Comparison of ENCODE assay signal across 7 cellular contexts in genomic region chr4:102564399-102564921, GRCh38.
A peak's percentile ranks its signal among the peaks of the same experiment; 100 is the strongest.
DNase-seq lines count a peak whose midpoint lies in the region; ATAC-seq and TF ChIP-seq lines count a peak whose summit lies in the region.

No MANE protein-coding gene starts in this region.

- H3K27me3 Mint-ChIP-seq in WTC11 (ENCODE audit: low read depth), result no peaks in the 10 kb centered on the region

- CTCF ChIA-PET in WTC11 (lab: Charles Lee), result interaction anchor here (3.3 kb wide), 1 partner anchor 14 kb away, joined by 12 read pairs; no protein-coding TSS in a partner anchor

- H3K9me3 Mint-ChIP-seq in WTC11, result no peaks in the 10 kb centered on the region

- no peak overlapping the region for H3K4me3 Mint-ChIP-seq in WTC11

- TF ChIP-seq CTCF in WTC11 (IDR thresholded peaks at IDR 0.05), result no peak

- DNase-seq in NOMO-1 treated with dmso at 0.1 percent for 144 hours (lab: John Stamatoyannopoulos, UW; ENCODE audit: unreplicated experiment) (peak; percentile 39), iris pigment epithelial cell (ENCODE audit: low read depth) (peak; percentile 69), AML-193 (lab: John Stamatoyannopoulos, UW) (no peak), NCI-H510A treated with DMSO at 0.1 percent for 48 hours (lab: John Stamatoyannopoulos, UW) (no peak), WTC11 (ENCODE audit: low spot score) (no peak)

- H3K27ac Mint-ChIP-seq in WTC11, result no peak overlapping the region

- ATAC-seq in GM18867 (IDR thresholded peaks at IDR 0.05; ENCODE audit: unreplicated experiment) (peak; percentile 78), HG02623 (IDR thresholded peaks at IDR 0.05; ENCODE audit: unreplicated experiment) (peak; percentile 81), WTC11 (no peak)

- no peaks in the 10 kb centered on the region for H3K4me1 Mint-ChIP-seq in WTC11

- POLR2A ChIA-PET in WTC11 (lab: Charles Lee), result no interaction called here

- H3K36me3 Mint-ChIP-seq in WTC11, result no peaks in the 10 kb centered on the region

TF ChIP-seq in WTC11, 78 proteins besides CTCF, POLR2A, EP300 and RAD21:
- TF ChIP-seq TEAD1 (CRISPR knock-in tag; IDR thresholded peaks at IDR 0.05) (no peak), ESRRA (CRISPR knock-in tag; IDR thresholded peaks at IDR 0.05; ENCODE audit: borderline replicate concordance) (no peak)

Comparison
In these comparisons a context has a peak if more than half of its experiments do, and no peak if none do; other contexts are left out.
1. DNase-seq: peak in NOMO-1 treated with dmso at 0.1 percent for 144 hours (single experiment) and iris pigment epithelial cell (single experiment); none in AML-193 (0 of 2), NCI-H510A treated with DMSO at 0.1 percent for 48 hours (single experiment) and WTC11 (single experiment).